In the genomic region with DNA sequence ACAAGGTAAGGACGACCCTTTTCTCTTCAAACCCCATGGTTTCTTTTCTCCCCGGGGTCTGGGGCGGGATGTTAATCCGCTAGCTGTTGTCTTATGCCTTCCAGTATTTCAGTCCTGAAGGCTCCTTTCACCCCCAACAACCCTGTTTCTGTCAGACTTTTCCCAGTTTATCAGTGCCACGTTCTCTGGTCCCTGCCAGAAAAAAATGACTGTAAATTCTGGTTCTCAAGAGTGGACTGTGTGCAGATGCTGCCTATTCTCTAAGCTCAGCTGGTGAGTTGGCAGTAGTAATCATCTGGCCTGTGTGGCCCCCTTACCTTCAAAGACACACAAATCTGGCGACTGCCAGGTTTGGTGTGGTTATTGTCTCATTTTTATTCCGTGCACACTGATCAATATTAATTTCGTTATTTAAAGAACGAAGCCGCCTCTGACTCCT, we compare ENCODE assay signal across 8 cellular contexts. TPM values are rescaled to one million over a fixed set of nuclear protein-coding genes. Genes with fewer than 3 reads are reported as not detected.
DNase-seq lines count a peak whose midpoint lies in the region; ATAC-seq and TF ChIP-seq lines count a peak whose summit lies in the region.

No MANE protein-coding gene starts in this region.

- no peaks in the 10 kb centered on the region for H4K20me1 ChIP-seq in MM.1S (ENCODE audit: insufficient read depth, low read length)

- H3K4me2 ChIP-seq in MM.1S (ENCODE audit: low read depth, low read length) (peak overlapping the region; percentile 81), neuronal stem cell (ENCODE audit: insufficient read depth, low read length, poor library complexity, severe bottlenecking) (peak overlapping the region; percentile 70)

- WGBS in neuronal stem cell (ENCODE audit: extremely low coverage in 2 of 2, insufficient read length in 2 of 2, insufficient replicate concordance in 1 of 2), 2 donors = no CpG with 5 or more reads among the region's 10 CpGs

- H2BK12ac ChIP-seq in neuronal stem cell (ENCODE audit: low read length) = no peak overlapping the region

- H2AFZ ChIP-seq in MM.1S (ENCODE audit: low read length) = peak overlapping the region; percentile 77
- peak overlapping the region; percentile 95 for H2AFZ ChIP-seq in neuronal stem cell (ENCODE audit: low read length)

- H4K8ac ChIP-seq in neuronal stem cell (ENCODE audit: low read depth, low read length) = no peak overlapping the region

- peak overlapping the region; percentile 67 for H3K4me3 ChIP-seq in MM.1S (ENCODE audit: low read length)
- peak overlapping the region; percentile 67 to 78 for H3K4me3 ChIP-seq in duodenal mucosa (ENCODE audit: low read depth in 1 of 2, low read length in 2 of 2)
- H3K4me3 ChIP-seq in neuronal stem cell (ENCODE audit: low read length in 2 of 2) = peak overlapping the region; percentile 72 to 88

- no peaks in the 10 kb centered on the region for H3K79me1 ChIP-seq in neuronal stem cell (ENCODE audit: low read depth, low read length)

- peaks cover 5% of the 10 kb centered on the region for H3K4me1 ChIP-seq in ES-I3 (ENCODE audit: insufficient read depth, low read length)
- peaks cover 19% of the 10 kb centered on the region for H3K4me1 ChIP-seq in MM.1S (ENCODE audit: low read length)
- peaks cover 12 to 22% of the 10 kb centered on the region in 2 donors for H3K4me1 ChIP-seq in duodenal mucosa (ENCODE audit: control insufficient read depth in 1 of 2, insufficient read depth in 2 of 2, low read length in 2 of 2)
- H3K4me1 ChIP-seq in neuronal stem cell (ENCODE audit: control insufficient read depth in 2 of 2, insufficient read depth in 1 of 2, low read depth in 1 of 2, low read length in 2 of 2) = peaks cover 2 to 9% of the 10 kb centered on the region in 2 donors
- H3K4me1 ChIP-seq in foreskin keratinocyte = peaks cover 4% of the 10 kb centered on the region

- no peak overlapping the region for H2AK5ac ChIP-seq in neuronal stem cell (ENCODE audit: low read depth, low read length)

- H2BK15ac ChIP-seq in neuronal stem cell (ENCODE audit: low read length) = no peak overlapping the region

- H3K27me3 ChIP-seq in MM.1S (replicated peaks; ENCODE audit: insufficient read depth, low read length) (no peaks in the 10 kb centered on the region), duodenal mucosa (ENCODE audit: control insufficient read depth in 1 of 2, insufficient read depth in 2 of 2, low read length in 2 of 2) (no peaks in the 10 kb centered on the region), neuronal stem cell (ENCODE audit: control insufficient read depth in 3 of 3, insufficient read depth in 3 of 3, low read depth in 1 of 3, low read length in 3 of 3) (no peaks in the 10 kb centered on the region), foreskin keratinocyte (no peaks in the 10 kb centered on the region)

- peaks cover 65% of the 10 kb centered on the region for H3K79me2 ChIP-seq in MM.1S (ENCODE audit: low read length)

- H3K27ac ChIP-seq in MM.1S (ENCODE audit: low read length) = peak overlapping the region; percentile 97; the same call in 1 of the 2 replicates
- no peak overlapping the region for H3K27ac ChIP-seq in duodenal mucosa (ENCODE audit: low read depth, low read length)
- H3K27ac ChIP-seq in neuronal stem cell (replicated peaks; ENCODE audit: low read length) = no peak overlapping the region
- no peak overlapping the region for H3K27ac ChIP-seq in foreskin keratinocyte

- no peak overlapping the region for H3K4ac ChIP-seq in neuronal stem cell (ENCODE audit: low read length)

- DNase-seq in MM.1S = no peak
- no peak for DNase-seq in neuronal stem cell (ENCODE audit: low spot score)
- DNase-seq in HuH-7 (ENCODE audit: low spot score) = no peak
- no peak for DNase-seq in foreskin keratinocyte
- DNase-seq in retina = no peak

- H3K14ac ChIP-seq in neuronal stem cell (ENCODE audit: low read length) = no peak overlapping the region

- H3K9ac ChIP-seq in ES-I3 (ENCODE audit: low read depth, low read length) = peak overlapping the region; percentile 97
- H3K9ac ChIP-seq in MM.1S (ENCODE audit: low read length) = peak overlapping the region; percentile 97
- H3K9ac ChIP-seq in duodenal mucosa (ENCODE audit: low read depth in 1 of 2, low read length in 2 of 2) = peak overlapping the region; percentile 69 to 82
- H3K9ac ChIP-seq in neuronal stem cell (ENCODE audit: low read depth, low read length, poor library complexity) = no peak overlapping the region

- H3K18ac ChIP-seq in neuronal stem cell (ENCODE audit: low read length) = no peak overlapping the region

- no peak overlapping the region for H3K23ac ChIP-seq in neuronal stem cell (ENCODE audit: low read depth, low read length, poor library complexity)

- no peaks in the 10 kb centered on the region for H3K9me2 ChIP-seq in MM.1S (replicated peaks; ENCODE audit: insufficient read depth, low read length)

- no peak for TF ChIP-seq CTCF in MM.1S (IDR thresholded peaks at IDR 0.05; ENCODE audit: low read length)
- TF ChIP-seq CTCF in foreskin keratinocyte (conservative IDR thresholded peaks at IDR 0.05) = no peak

- H3K36me3 ChIP-seq in ES-I3 (ENCODE audit: insufficient read depth, low read length) = no peaks in the 10 kb centered on the region
- no peaks in the 10 kb centered on the region; the same call in 1 of the 2 replicates for H3K36me3 ChIP-seq in MM.1S (replicated peaks; ENCODE audit: insufficient read depth, low read length)
- no peaks in the 10 kb centered on the region for H3K36me3 ChIP-seq in duodenal mucosa (ENCODE audit: control insufficient read depth in 1 of 2, insufficient read depth in 2 of 2, low read length in 2 of 2)
- H3K36me3 ChIP-seq in neuronal stem cell (replicated peaks in 1 of 2; ENCODE audit: control insufficient read depth in 2 of 2, insufficient read depth in 2 of 2, low read length in 2 of 2) = peaks cover 0 to 19% of the 10 kb centered on the region in 2 donors

- ATAC-seq in GM18867 (IDR thresholded peaks at IDR 0.05; ENCODE audit: unreplicated experiment) (no peak), foreskin keratinocyte (no peak)

- H3F3A ChIP-seq in MM.1S (ENCODE audit: insufficient read depth, low read length) = peaks cover 34% of the 10 kb centered on the region

- no peak overlapping the region for H4K91ac ChIP-seq in neuronal stem cell (ENCODE audit: low read depth, low read length, poor library complexity)

- no peaks in the 10 kb centered on the region for H3K9me3 ChIP-seq in ES-I3 (ENCODE audit: control insufficient read depth, insufficient read depth, low read length)
- H3K9me3 ChIP-seq in MM.1S (replicated peaks; ENCODE audit: insufficient read depth, low read length) = no peaks in the 10 kb centered on the region
- H3K9me3 ChIP-seq in duodenal mucosa (ENCODE audit: control insufficient read depth in 1 of 2, low read length in 2 of 2) = no peaks in the 10 kb centered on the region
- H3K9me3 ChIP-seq in neuronal stem cell (replicated peaks in 1 of 2; ENCODE audit: control insufficient read depth in 2 of 2, insufficient read depth in 1 of 2, low read depth in 1 of 2, low read length in 2 of 2) = no peaks in the 10 kb centered on the region

- no peak overlapping the region for H2BK120ac ChIP-seq in neuronal stem cell (ENCODE audit: low read depth, low read length)

- no peak overlapping the region for H2BK5ac ChIP-seq in neuronal stem cell (ENCODE audit: low read length)

RNA-seq across cellular contexts. Expression of a gene that starts 0.9 kb away (rescaled TPM):
- 41.0 TPM for polyA plus RNA-seq in neuronal stem cell (2013, experiment 1 of 2)
- 43.6 TPM for polyA plus RNA-seq in neuronal stem cell (2013, experiment 2 of 2)
- total RNA-seq in foreskin keratinocyte = 31.4 and 35.6 TPM in 2 replicates
- polyA plus RNA-seq in foreskin keratinocyte = 10.1 and 10.4 TPM in 2 replicates
